Comparison of ENCODE assay signal across 8 cellular contexts in genomic region chr3:142724682-142725351, GRCh38. TPM values are rescaled to one million over a fixed set of nuclear protein-coding genes. Genes with fewer than 3 reads are reported as not detected.
DNase-seq lines count a peak whose midpoint lies in the region; ATAC-seq lines count a peak whose summit lies in the region.

No MANE protein-coding gene starts in this region.

- H3K4me1 Mint-ChIP-seq in activated naive CD4-positive, alpha-beta T cell treated with anti-CD3 and anti-CD28 coated beads, Interleukin-2, amount 50 U/mL, for 24 hours = peaks cover 13% of the 10 kb centered on the region

- peak overlapping the region; percentile 95 for H2AFZ ChIP-seq in neuronal stem cell (ENCODE audit: low read length)

- peak overlapping the region; percentile 91 for H2BK15ac ChIP-seq in neuronal stem cell (ENCODE audit: low read length)

- peak overlapping the region; percentile 85 to 92 for H3K4me3 ChIP-seq in neuronal stem cell (ENCODE audit: low read length in 2 of 2)

- no CpG with 5 or more reads among the region's 35 CpGs for WGBS in neuronal stem cell (ENCODE audit: extremely low coverage in 2 of 2, insufficient read length in 2 of 2, insufficient replicate concordance in 1 of 2), 2 donors

- intact Hi-C loops in head of caudate nucleus (cut with DNase I) = loop anchor here (10.0 kb wide), 1 partner anchor 130 kb away; the partner anchor contains the start of gene PLS1

- no peaks in the 10 kb centered on the region for H3K27me3 ChIP-seq in neuronal stem cell (ENCODE audit: control insufficient read depth in 3 of 3, insufficient read depth in 3 of 3, low read depth in 1 of 3, low read length in 3 of 3)

- peak overlapping the region; percentile 98 for H3K18ac ChIP-seq in neuronal stem cell (ENCODE audit: low read length)

- peak overlapping the region; percentile 52 for H3K27ac Mint-ChIP-seq in activated naive CD4-positive, alpha-beta T cell treated with anti-CD3 and anti-CD28 coated beads, Interleukin-2, amount 50 U/mL, for 24 hours

- DNase-seq in NCI-H187 (lab: John Stamatoyannopoulos, UW) (peak; percentile 2 to 62), NCI-H187 treated with DMSO at 0.1 percent for 48 hours (lab: John Stamatoyannopoulos, UW) (no peak), NCI-H226 (peak; percentile 54), head of caudate nucleus (peak; percentile 2 to 71 (median 50)), neuronal stem cell (ENCODE audit: low spot score) (no peak), ureter (ENCODE audit: low spot score) (no peak)

- no peaks in the 10 kb centered on the region for H3K36me3 Mint-ChIP-seq in activated naive CD4-positive, alpha-beta T cell treated with anti-CD3 and anti-CD28 coated beads, Interleukin-2, amount 50 U/mL, for 24 hours

- ATAC-seq in HG02678 (IDR thresholded peaks at IDR 0.05; ENCODE audit: unreplicated experiment) = peak; percentile 20

- no peaks in the 10 kb centered on the region for H3K9me3 ChIP-seq in neuronal stem cell (replicated peaks in 1 of 2; ENCODE audit: control insufficient read depth in 2 of 2, insufficient read depth in 1 of 2, low read depth in 1 of 2, low read length in 2 of 2)

- H3K4me2 ChIP-seq in neuronal stem cell (ENCODE audit: insufficient read depth, low read length, poor library complexity, severe bottlenecking) = peak overlapping the region; percentile 76

- H4K91ac ChIP-seq in neuronal stem cell (ENCODE audit: low read depth, low read length, poor library complexity) = no peak overlapping the region

- peak overlapping the region; percentile 90 for H3K4me3 Mint-ChIP-seq in activated naive CD4-positive, alpha-beta T cell treated with anti-CD3 and anti-CD28 coated beads, Interleukin-2, amount 50 U/mL, for 24 hours

- peak overlapping the region; percentile 99 for H3K27ac ChIP-seq in neuronal stem cell (replicated peaks; ENCODE audit: low read length)

- H2BK5ac ChIP-seq in neuronal stem cell (ENCODE audit: low read length) = peak overlapping the region; percentile 95

- no peak overlapping the region for H2BK12ac ChIP-seq in neuronal stem cell (ENCODE audit: low read length)

- peaks cover 7% of the 10 kb centered on the region for H3K27me3 Mint-ChIP-seq in activated naive CD4-positive, alpha-beta T cell treated with anti-CD3 and anti-CD28 coated beads, Interleukin-2, amount 50 U/mL, for 24 hours

- H2AK5ac ChIP-seq in neuronal stem cell (ENCODE audit: low read depth, low read length) = no peak overlapping the region

- peak overlapping the region; percentile 92 for H3K23ac ChIP-seq in neuronal stem cell (ENCODE audit: low read depth, low read length, poor library complexity)

- H3K79me1 ChIP-seq in neuronal stem cell (ENCODE audit: low read depth, low read length) = no peaks in the 10 kb centered on the region

- H2BK120ac ChIP-seq in neuronal stem cell (ENCODE audit: low read depth, low read length) = peak overlapping the region; percentile 74

- peaks cover 0 to 3% of the 10 kb centered on the region in 2 donors for H3K4me1 ChIP-seq in neuronal stem cell (ENCODE audit: control insufficient read depth in 2 of 2, insufficient read depth in 1 of 2, low read depth in 1 of 2, low read length in 2 of 2)

- H3K4ac ChIP-seq in neuronal stem cell (ENCODE audit: low read length) = peak overlapping the region; percentile 66

- H4K8ac ChIP-seq in neuronal stem cell (ENCODE audit: low read depth, low read length) = peak overlapping the region; percentile 95

- peak overlapping the region; percentile 98 for H3K9ac ChIP-seq in neuronal stem cell (ENCODE audit: low read depth, low read length, poor library complexity)

- peak overlapping the region; percentile 9 for H3K14ac ChIP-seq in neuronal stem cell (ENCODE audit: low read length)

- H3K36me3 ChIP-seq in neuronal stem cell (replicated peaks in 1 of 2; ENCODE audit: control insufficient read depth in 2 of 2, insufficient read depth in 2 of 2, low read length in 2 of 2) = peaks cover 0 to 5% of the 10 kb centered on the region in 2 donors

- no peaks in the 10 kb centered on the region for H3K9me3 Mint-ChIP-seq in activated naive CD4-positive, alpha-beta T cell treated with anti-CD3 and anti-CD28 coated beads, Interleukin-2, amount 50 U/mL, for 24 hours

RNA-seq across cellular contexts. Expression of gene TRPC1, which starts 1.0 kb away (rescaled TPM):
- polyA plus RNA-seq in neuronal stem cell (2013, experiment 1 of 2) = 15.7 TPM
- 14.7 TPM for polyA plus RNA-seq in neuronal stem cell (2013, experiment 2 of 2)
- 22.5 TPM for total RNA-seq in ureter

Comparison
In these comparisons a context has a peak if more than half of its experiments do, and no peak if none do; other contexts are left out.
1. DNase-seq: peak in NCI-H187 (2 of 2), NCI-H226 (single experiment) and head of caudate nucleus (42 of 42); none in NCI-H187 treated with DMSO at 0.1 percent for 48 hours (single experiment), neuronal stem cell (single experiment) and ureter (single experiment).